ENCODE assay signal across 11 cellular contexts in genomic region chr13:95678967-95679366, GRCh38. TPM values are rescaled to one million over a fixed set of nuclear protein-coding genes. Genes with fewer than 3 reads are reported as not detected.
DNase-seq lines count a peak whose midpoint lies in the region; ATAC-seq, FAIRE-seq and TF ChIP-seq lines count a peak whose summit lies in the region.
"Had no signal": no experiment of that assay in that cellular context is flagged by ENCODE, and none has a peak within 500 bp of the region (broad histone marks: within the 10 kb centered on the region; RNA-seq: fewer than 3 reads in every experiment).

No MANE protein-coding gene starts in this region.

- H3K27ac ChIP-seq in heart right ventricle: peak overlapping the region in 3 of 10 donors; percentile 95 to 97 (median 97)
- H3K27ac ChIP-seq in thoracic aorta: no peak overlapping the region

- intact Hi-C loops in heart right ventricle (cut with DNase I) (no loop called here), left ventricle myocardium superior (cut with micrococcal nuclease) (no loop called here)
- intact Hi-C loops in activated T-helper 1 cell treated with anti-CD3 and anti-CD28 coated beads, Interleukin-12 subunit alpha, Interleukin-12 subunit beta, Interleukin-2, Interleukin-4 antibody, amounts not matched to agents 30 ng/mL and 10 ng/mL and 1 ng/mL, durations not matched to agents 14 hours and 24 hours and 36 hours (cut with micrococcal nuclease): loop anchor here (2.0 to 5.0 kb wide), 6 partner anchors 108 to 1332 kb away; partner anchors contain the start of genes ABCC4 and TGDS

- H3K36me3 Mint-ChIP-seq in activated T-helper 1 cell treated with anti-CD3 and anti-CD28 coated beads, Interleukin-12 subunit alpha, Interleukin-12 subunit beta, Interleukin-2, Interleukin-4 antibody, amounts not matched to agents 30 ng/mL and 10 ng/mL and 1 ng/mL, durations not matched to agents 14 hours and 24 hours and 36 hours (ENCODE audit: low read depth): peaks cover 12% of the 10 kb centered on the region
- peaks cover 0 to 4% (median 0%) of the 10 kb centered on the region in 3 donors for H3K36me3 Mint-ChIP-seq in immature natural killer cell

- 57 to 73% methylated on average over 4 of the region's 4 CpGs for WGBS in heart right ventricle, 2 donors

- no peaks in the 10 kb centered on the region for H3K27me3 Mint-ChIP-seq in activated T-helper 1 cell treated with anti-CD3 and anti-CD28 coated beads, Interleukin-12 subunit alpha, Interleukin-12 subunit beta, Interleukin-2, Interleukin-4 antibody, amounts not matched to agents 30 ng/mL and 10 ng/mL and 1 ng/mL, durations not matched to agents 14 hours and 24 hours and 36 hours (ENCODE audit: insufficient read depth)
- peaks cover 4 to 17% (median 8%) of the 10 kb centered on the region in 3 donors for H3K27me3 Mint-ChIP-seq in immature natural killer cell (ENCODE audit: low read depth in 3 of 3)

- H3K4me1 ChIP-seq in heart right ventricle (peaks cover 0 to 76% (median 40%) of the 10 kb centered on the region in 9 donors), thoracic aorta (ENCODE audit: control insufficient read depth in 1 of 2, low read depth in 2 of 2) (peaks cover 32 to 46% of the 10 kb centered on the region in 2 donors)

- peaks cover 64% of the 10 kb centered on the region for H3K4me1 Mint-ChIP-seq in activated T-helper 1 cell treated with anti-CD3 and anti-CD28 coated beads, Interleukin-12 subunit alpha, Interleukin-12 subunit beta, Interleukin-2, Interleukin-4 antibody, amounts not matched to agents 30 ng/mL and 10 ng/mL and 1 ng/mL, durations not matched to agents 14 hours and 24 hours and 36 hours (ENCODE audit: low read depth)
- H3K4me1 Mint-ChIP-seq in immature natural killer cell: peaks cover 68 to 91% of the 10 kb centered on the region in 2 donors

- H3K27me3 ChIP-seq in heart right ventricle: no peaks in the 10 kb centered on the region
- no peaks in the 10 kb centered on the region for H3K27me3 ChIP-seq in thoracic aorta (replicated peaks; ENCODE audit: insufficient read depth)

- no peaks in the 10 kb centered on the region for H3K9me3 Mint-ChIP-seq in activated T-helper 1 cell treated with anti-CD3 and anti-CD28 coated beads, Interleukin-12 subunit alpha, Interleukin-12 subunit beta, Interleukin-2, Interleukin-4 antibody, amounts not matched to agents 30 ng/mL and 10 ng/mL and 1 ng/mL, durations not matched to agents 14 hours and 24 hours and 36 hours
- H3K9me3 Mint-ChIP-seq in immature natural killer cell: peaks cover 0 to 4% (median 0%) of the 10 kb centered on the region in 6 donors

- ATAC-seq in heart right ventricle (no peak), left ventricle myocardium superior (no peak), thoracic aorta (ENCODE audit: insufficient number of reproducible peaks, low FRiP score, low read depth) (no peak), GM18511 (IDR thresholded peaks at IDR 0.05; ENCODE audit: unreplicated experiment) (no peak)

- peaks cover 0 to under 1% (median 0%) of the 10 kb centered on the region in 11 donors for H3K9me3 ChIP-seq in heart right ventricle
- H3K9me3 ChIP-seq in thoracic aorta: no peaks in the 10 kb centered on the region

- TF ChIP-seq CTCF in heart right ventricle (IDR thresholded peaks at IDR 0.05): no peak
- no peak for TF ChIP-seq CTCF in thoracic aorta (IDR thresholded peaks at IDR 0.05)

- peak overlapping the region; percentile 53 for H3K27ac Mint-ChIP-seq in activated T-helper 1 cell treated with anti-CD3 and anti-CD28 coated beads, Interleukin-12 subunit alpha, Interleukin-12 subunit beta, Interleukin-2, Interleukin-4 antibody, amounts not matched to agents 30 ng/mL and 10 ng/mL and 1 ng/mL, durations not matched to agents 14 hours and 24 hours and 36 hours
- H3K27ac Mint-ChIP-seq in immature natural killer cell: peak overlapping the region; percentile 69 to 98 (median 88)

- peak overlapping the region in 6 of 10 donors; percentile 83 to 94 (median 86) for H3K4me3 ChIP-seq in heart right ventricle
- peak overlapping the region; percentile 99 for H3K4me3 ChIP-seq in thoracic aorta

- no peaks in the 10 kb centered on the region for H3K36me3 ChIP-seq in heart right ventricle
- H3K36me3 ChIP-seq in thoracic aorta: no peaks in the 10 kb centered on the region

- DNase-seq in heart right ventricle (no peak), left ventricle myocardium superior (no peak), immature natural killer cell (no peak), thoracic aorta (ENCODE audit: low spot score) (no peak), foreskin melanocyte (no peak), urothelium cell line (ENCODE audit: low spot score) (no peak)
- DNase-seq in activated T-helper 1 cell treated with anti-CD3 and anti-CD28 coated beads, Interleukin-12 subunit alpha, Interleukin-12 subunit beta, Interleukin-2, Interleukin-4 antibody, amounts not matched to agents 30 ng/mL and 10 ng/mL and 1 ng/mL, durations not matched to agents 14 hours and 24 hours and 36 hours (ENCODE audit: low spot score): no peak
- DNase-seq: NCI-H1930, T-helper 9 cell had no signal

- FAIRE-seq in urothelium cell line (lab: Jason Lieb, UNC): no peak
- FAIRE-seq: D721Med had no signal

- H3K4me3 Mint-ChIP-seq in activated T-helper 1 cell treated with anti-CD3 and anti-CD28 coated beads, Interleukin-12 subunit alpha, Interleukin-12 subunit beta, Interleukin-2, Interleukin-4 antibody, amounts not matched to agents 30 ng/mL and 10 ng/mL and 1 ng/mL, durations not matched to agents 14 hours and 24 hours and 36 hours: peak overlapping the region; percentile 93
- H3K4me3 Mint-ChIP-seq in immature natural killer cell: peak overlapping the region; percentile 96 to 98 (median 97)

RNA-seq across cellular contexts. Expression of gene DNAJC3, which starts 2.0 kb away (rescaled TPM):
- total RNA-seq in heart right ventricle: 10 to 100 TPM; 27.5 to 40.9 (median 31.7) TPM
- polyA plus RNA-seq in heart right ventricle: 10 to 100 TPM in 1 of 2 donors, 1 to 10 TPM in 1; 9.3 to 18.3 TPM
- total RNA-seq in left ventricle myocardium superior: 31.7 TPM
- total RNA-seq in activated T-helper 1 cell treated with anti-CD3 and anti-CD28 coated beads, Interleukin-12 subunit alpha, Interleukin-12 subunit beta, Interleukin-2, Interleukin-4 antibody, amounts not matched to agents 30 ng/mL and 10 ng/mL and 1 ng/mL, durations not matched to agents 14 hours and 24 hours and 36 hours: 27.9 and 30.1 TPM in 2 replicates
- polyA plus RNA-seq in immature natural killer cell: 10 to 100 TPM; 19.8 to 27.5 (median 20.5) TPM
- total RNA-seq in thoracic aorta: 10 to 100 TPM; 63.4 to 90.1 TPM

RNA-seq across cellular contexts. Expression of gene DZIP1, which starts 34.5 kb away (rescaled TPM):
- total RNA-seq in heart right ventricle: 1 to 10 TPM; 2.0 to 5.0 (median 3.6) TPM
- polyA plus RNA-seq in heart right ventricle: 1 to 10 TPM; 2.8 to 7.0 TPM
- 4.0 TPM for total RNA-seq in left ventricle myocardium superior
- total RNA-seq in activated T-helper 1 cell treated with anti-CD3 and anti-CD28 coated beads, Interleukin-12 subunit alpha, Interleukin-12 subunit beta, Interleukin-2, Interleukin-4 antibody, amounts not matched to agents 30 ng/mL and 10 ng/mL and 1 ng/mL, durations not matched to agents 14 hours and 24 hours and 36 hours: 0.07 and 0.49 TPM in 2 replicates
- not detected for polyA plus RNA-seq in immature natural killer cell
- total RNA-seq in thoracic aorta: 10 to 100 TPM; 24.5 to 26.0 TPM
